In the genomic region with DNA sequence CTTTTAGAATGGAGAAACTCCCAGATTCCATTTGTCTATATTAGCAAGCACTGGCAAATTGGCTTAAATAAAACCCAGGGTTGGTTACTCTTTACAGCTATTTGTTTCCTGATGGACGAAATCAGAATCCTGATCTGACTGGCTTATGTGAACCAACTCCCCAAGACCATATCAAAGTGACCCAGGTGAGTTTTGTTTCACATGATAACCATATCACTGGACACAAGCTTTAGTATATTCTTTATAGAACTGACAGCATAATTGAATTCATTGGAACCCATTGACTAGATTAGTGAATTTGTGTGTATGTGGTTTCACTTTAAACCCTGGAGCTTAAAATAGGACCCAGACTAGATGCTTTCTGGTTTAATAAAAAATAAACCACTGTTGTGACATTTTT, we compare ENCODE assay signal across 35 cellular contexts. TPM values are rescaled to one million over a fixed set of nuclear protein-coding genes. Genes with fewer than 3 reads are reported as not detected.
DNase-seq lines count a peak whose midpoint lies in the region; ATAC-seq, FAIRE-seq and TF ChIP-seq lines count a peak whose summit lies in the region.
"Had no signal": no experiment of that assay in that cellular context is flagged by ENCODE, and none has a peak within 500 bp of the region (broad histone marks: within the 10 kb centered on the region; RNA-seq: fewer than 3 reads in every experiment).

No MANE protein-coding gene starts in this region.

- H4K20me1 ChIP-seq in K562 (replicated peaks; ENCODE audit: control insufficient read depth, insufficient read depth, low read length), result no peaks in the 10 kb centered on the region
- H4K20me1 ChIP-seq in osteoblast (ENCODE audit: insufficient read depth, low read length), result no peaks in the 10 kb centered on the region
- H4K20me1 ChIP-seq: BLaER1 had no signal

- no peak for ATAC-seq in Panc1
- ATAC-seq in K562, result no peak
- ATAC-seq: A549; CD8-positive, alpha-beta T cell had no signal

- no peaks in the 10 kb centered on the region for H3K9me3 Mint-ChIP-seq in activated naive CD4-positive, alpha-beta T cell treated with anti-CD3 and anti-CD28 coated beads for 36 hours
- no peaks in the 10 kb centered on the region for H3K9me3 Mint-ChIP-seq in activated CD4-positive, alpha-beta memory T cell treated with anti-CD3 and anti-CD28 coated beads, Interleukin-2, amount 10 ng/mL, durations not matched to agents 7 days and 5 days
- no peaks in the 10 kb centered on the region for H3K9me3 Mint-ChIP-seq in activated CD4-positive, alpha-beta T cell treated with anti-CD3 and anti-CD28 coated beads, Interleukin-2, amount 10 ng/mL, durations not matched to agents 24 days and 14 days
- H3K9me3 Mint-ChIP-seq: CD14-positive monocyte; CD4-positive, alpha-beta memory T cell; CD4-positive, alpha-beta T cell; CD4-positive, CD25-positive, alpha-beta regulatory T cell; CD8-positive, alpha-beta memory T cell; CD8-positive, alpha-beta T cell had no signal

- H3K79me2 ChIP-seq in K562 (ENCODE audit: control insufficient read depth, insufficient read depth, low read length) (no peaks in the 10 kb centered on the region), osteoblast (ENCODE audit: insufficient read depth, low read length) (no peaks in the 10 kb centered on the region)

- peak; percentile 53; the same call in 1 of the 2 replicates for TF ChIP-seq EP300 in K562 (IDR thresholded peaks at IDR 0.05; ENCODE audit: low read length)

- H3K36me3 Mint-ChIP-seq in activated naive CD4-positive, alpha-beta T cell treated with anti-CD3 and anti-CD28 coated beads for 36 hours (ENCODE audit: low read depth), result peaks cover 13% of the 10 kb centered on the region
- peaks cover 54% of the 10 kb centered on the region for H3K36me3 Mint-ChIP-seq in activated CD4-positive, alpha-beta memory T cell treated with anti-CD3 and anti-CD28 coated beads, Interleukin-2, amount 10 ng/mL, durations not matched to agents 7 days and 5 days (ENCODE audit: low read depth)
- H3K36me3 Mint-ChIP-seq in activated CD4-positive, alpha-beta T cell treated with anti-CD3 and anti-CD28 coated beads, Interleukin-2, amount 10 ng/mL, durations not matched to agents 24 days and 14 days (ENCODE audit: low read depth), result peaks cover 49% of the 10 kb centered on the region

- H3K4me3 ChIP-seq in Panc1 (ENCODE audit: low read depth in 2 of 2, low read length in 2 of 2) (no peak overlapping the region), K562 (no peak overlapping the region), osteoblast (ENCODE audit: insufficient read depth, low read length) (no peak overlapping the region)
- H3K4me3 ChIP-seq: A549; BLaER1; BLaER1 treated with 17β-estradiol and CSF1 and Interleukin-3, amounts not matched to agents 10 nM and 100 nM had no signal

- no peaks in the 10 kb centered on the region for H3K27me3 Mint-ChIP-seq in activated naive CD4-positive, alpha-beta T cell treated with anti-CD3 and anti-CD28 coated beads for 36 hours (ENCODE audit: low read depth)
- H3K27me3 Mint-ChIP-seq in activated CD4-positive, alpha-beta memory T cell treated with anti-CD3 and anti-CD28 coated beads, Interleukin-2, amount 10 ng/mL, durations not matched to agents 7 days and 5 days, result no peaks in the 10 kb centered on the region
- H3K27me3 Mint-ChIP-seq in activated CD4-positive, alpha-beta T cell treated with anti-CD3 and anti-CD28 coated beads, Interleukin-2, amount 10 ng/mL, durations not matched to agents 24 days and 14 days, result no peaks in the 10 kb centered on the region
- H3K27me3 Mint-ChIP-seq: B cell; CD4-positive, alpha-beta memory T cell; CD4-positive, alpha-beta T cell; CD4-positive, CD25-positive, alpha-beta regulatory T cell; CD8-positive, alpha-beta memory T cell had no signal

- H2AFZ ChIP-seq in K562 (ENCODE audit: low read depth, low read length) (no peak overlapping the region), osteoblast (ENCODE audit: low read length) (no peak overlapping the region)

- POLR2A ChIA-PET in Panc1 (lab: Charles Lee) (no interaction called here), K562 (lab: Yijun Ruan, JAX) (interaction anchor here (0.5 to 1.6 kb wide), 4 partner anchors 9 to 104 kb away, joined by 4 to 6 read pairs (median 4); no protein-coding TSS in a partner anchor)
- POLR2A ChIA-PET in activated CD4-positive, alpha-beta memory T cell treated with anti-CD3 and anti-CD28 coated beads, Interleukin-2, amount 10 ng/mL, durations not matched to agents 7 days and 5 days (lab: Charles Lee), result interaction anchor here (1.1 kb wide), 2 partner anchors 65 to 71 kb away, joined by 3 to 5 read pairs; a partner anchor contains a TSS

- H3K4me1 ChIP-seq in Panc1 (ENCODE audit: control insufficient read depth, insufficient read depth, low read length) (no peaks in the 10 kb centered on the region), K562 (replicated peaks in 1 of 2; ENCODE audit: control insufficient read depth in 2 of 2, insufficient read depth in 2 of 2, low read length in 2 of 2) (no peaks in the 10 kb centered on the region; a peak in 1 of 5 replicates), osteoblast (ENCODE audit: insufficient read depth, low read length) (no peaks in the 10 kb centered on the region)
- H3K4me1 ChIP-seq: A549, BE2C, BLaER1, Caco-2 had no signal

- TF ChIP-seq RAD21 in K562 (CRISPR knock-in tag; conservative IDR thresholded peaks at IDR 0.05 in 1 of 2, IDR thresholded peaks at IDR 0.05 in 1 of 2), result no peak

- peaks cover 24% of the 10 kb centered on the region; the same call in 1 of the 2 replicates for H3K36me3 ChIP-seq in Panc1 (ENCODE audit: control insufficient read depth, insufficient read depth, low read length)
- peaks cover 54% of the 10 kb centered on the region; the same call in 2 of the 3 replicates for H3K36me3 ChIP-seq in K562 (ENCODE audit: control insufficient read depth, insufficient read depth, low read length)
- H3K36me3 ChIP-seq in osteoblast (ENCODE audit: insufficient read depth, low read length), result peaks cover 29% of the 10 kb centered on the region

- in situ Hi-C loops in Panc1 (cut with HindIII; ENCODE audit: low pct_unique_long_range_greater_than_20kb, low sequenced_read_pairs) (no loop called here), K562 (cut with MboI) (no loop called here)

- BruUV-seq in Panc1 (replicated peaks; lab: Mats Ljungman, UMichigan) (TSS peak; percentile 42), K562 (replicated peaks; lab: Mats Ljungman, UMichigan) (no TSS peak)

- CTCF ChIA-PET in Panc1 (lab: Charles Lee) (interaction anchor here (1.1 kb wide), 1 partner anchor 81 kb away, joined by 3 read pairs; no protein-coding TSS in a partner anchor), K562 (lab: Yijun Ruan, JAX; ENCODE audit: low intra/inter-chr PET ratio) (no interaction called here)
- CTCF ChIA-PET in activated naive CD4-positive, alpha-beta T cell treated with anti-CD3 and anti-CD28 coated beads for 36 hours (lab: Charles Lee), result interaction anchor here (0.8 to 1.8 kb wide), 5 partner anchors 13 to 62 kb away, joined by 3 to 7 read pairs (median 4); no protein-coding TSS in a partner anchor
- CTCF ChIA-PET in activated CD4-positive, alpha-beta memory T cell treated with anti-CD3 and anti-CD28 coated beads, Interleukin-2, amount 10 ng/mL, durations not matched to agents 7 days and 5 days (lab: Charles Lee), result interaction anchor here (1.2 to 2.6 kb wide), 5 partner anchors 11 to 72 kb away, joined by 3 to 13 read pairs (median 6); a partner anchor contains a TSS

- TF ChIP-seq POLR2A in K562 (conservative IDR thresholded peaks at IDR 0.05), result no peak

- DNase-seq in Panc1 (ENCODE audit: low read depth, low spot score), result no peak
- DNase-seq in K562 (ENCODE audit: extremely low read depth in 1 of 4, low spot score in 3 of 4), result peak in 1 of 4 experiments; percentile 39
- DNase-seq in osteoblast (ENCODE audit: insufficient read length, low spot score, missing footprints), result peak; percentile 42
- no peak for DNase-seq in activated naive CD4-positive, alpha-beta T cell treated with anti-CD3 and anti-CD28 coated beads for 36 hours
- DNase-seq in activated CD4-positive, alpha-beta memory T cell treated with anti-CD3 and anti-CD28 coated beads, Interleukin-2, amount 10 ng/mL, durations not matched to agents 7 days and 5 days, result no peak
- DNase-seq in activated CD4-positive, alpha-beta T cell treated with anti-CD3 and anti-CD28 coated beads, Interleukin-2, amount 10 ng/mL, durations not matched to agents 24 days and 14 days, result no peak
- DNase-seq: 8988T; ACHN; AML-193; BE2C; C1 segment of cervical spinal cord; Caco-2; Calu3; CD4-positive, alpha-beta memory T cell; CD4-positive, alpha-beta T cell; CD4-positive, CD25-positive, alpha-beta regulatory T cell; CD8-positive, alpha-beta memory T cell; CD8-positive, alpha-beta T cell; COR-L47; DMS 273 treated with DMSO at 0.1 percent for 48 hours; DMS153; DMS53; DMS79; DMS79 treated with DMSO at 0.1 percent for 48 hours; DND-41; EL had no signal

- no peak overlapping the region for H3K4me3 Mint-ChIP-seq in activated naive CD4-positive, alpha-beta T cell treated with anti-CD3 and anti-CD28 coated beads for 36 hours
- H3K4me3 Mint-ChIP-seq in activated CD4-positive, alpha-beta memory T cell treated with anti-CD3 and anti-CD28 coated beads, Interleukin-2, amount 10 ng/mL, durations not matched to agents 7 days and 5 days, result no peak overlapping the region
- H3K4me3 Mint-ChIP-seq in activated CD4-positive, alpha-beta T cell treated with anti-CD3 and anti-CD28 coated beads, Interleukin-2, amount 10 ng/mL, durations not matched to agents 24 days and 14 days, result no peak overlapping the region
- H3K4me3 Mint-ChIP-seq: B cell; CD14-positive monocyte; CD4-positive, alpha-beta memory T cell; CD4-positive, alpha-beta T cell; CD8-positive, alpha-beta memory T cell; CD8-positive, alpha-beta T cell had no signal

- 53% methylated on average over 1 of the region's 1 CpG for WGBS in K562 (ENCODE audit: insufficient coverage, low coverage, missing lambda C conversion rate)

- H3K9me3 ChIP-seq in Panc1 (ENCODE audit: control insufficient read depth, insufficient read depth, low read depth, low read length), result no peaks in the 10 kb centered on the region
- H3K9me3 ChIP-seq in K562 (replicated peaks; ENCODE audit: control insufficient read depth, insufficient read depth, low read depth, low read length), result no peaks in the 10 kb centered on the region
- no peaks in the 10 kb centered on the region for H3K9me3 ChIP-seq in osteoblast (ENCODE audit: low read depth, low read length)
- H3K9me3 ChIP-seq: A549; BE2C; BLaER1; BLaER1 treated with 17β-estradiol and CSF1 and Interleukin-3, amounts not matched to agents 10 nM and 100 nM; Caco-2 had no signal

- H3K27me3 ChIP-seq in Panc1 (ENCODE audit: control insufficient read depth, insufficient read depth, low read length) (no peaks in the 10 kb centered on the region), K562 (ENCODE audit: control insufficient read depth in 2 of 2, insufficient read depth in 2 of 2, low read length in 2 of 2) (no peaks in the 10 kb centered on the region), osteoblast (ENCODE audit: insufficient read depth, low read length) (no peaks in the 10 kb centered on the region)
- H3K27me3 ChIP-seq: BE2C; BLaER1; BLaER1 treated with 17β-estradiol and CSF1 and Interleukin-3, amounts not matched to agents 10 nM and 100 nM had no signal

- H3K9me1 ChIP-seq in K562 (ENCODE audit: control insufficient read depth, insufficient read depth, low read length), result no peaks in the 10 kb centered on the region

- H3K4me1 Mint-ChIP-seq in activated naive CD4-positive, alpha-beta T cell treated with anti-CD3 and anti-CD28 coated beads for 36 hours (ENCODE audit: low read depth), result peaks cover 9% of the 10 kb centered on the region
- H3K4me1 Mint-ChIP-seq in activated CD4-positive, alpha-beta memory T cell treated with anti-CD3 and anti-CD28 coated beads, Interleukin-2, amount 10 ng/mL, durations not matched to agents 7 days and 5 days, result peaks cover 8% of the 10 kb centered on the region
- H3K4me1 Mint-ChIP-seq in activated CD4-positive, alpha-beta T cell treated with anti-CD3 and anti-CD28 coated beads, Interleukin-2, amount 10 ng/mL, durations not matched to agents 24 days and 14 days, result peaks cover 8% of the 10 kb centered on the region
- H3K4me1 Mint-ChIP-seq: B cell, CD14-positive monocyte had no signal

- H3K4me2 ChIP-seq in K562 (ENCODE audit: insufficient read depth, low read length) (no peak overlapping the region), osteoblast (ENCODE audit: insufficient read depth, low read length) (no peak overlapping the region)
- H3K4me2 ChIP-seq: A549; BLaER1; BLaER1 treated with 17β-estradiol and CSF1 and Interleukin-3, amounts not matched to agents 10 nM and 100 nM had no signal

- no peak for TF ChIP-seq CTCF in Panc1 (IDR thresholded peaks at IDR 0.05)
- no peak for TF ChIP-seq CTCF in K562 (IDR thresholded peaks at IDR 0.05 in 2 of 3, conservative IDR thresholded peaks at IDR 0.05 in 1 of 3; ENCODE audit: insufficient read depth in 2 of 3, low read depth in 1 of 3, low read length in 3 of 3)
- TF ChIP-seq CTCF in osteoblast (IDR thresholded peaks at IDR 0.05; ENCODE audit: extremely low read depth, low read depth, low read length), result no peak

- no peak overlapping the region for H3K27ac ChIP-seq in Panc1 (ENCODE audit: low read length)
- H3K27ac ChIP-seq in K562 (ENCODE audit: extremely low read depth, low read depth, low read length), result no peak overlapping the region
- no peak overlapping the region for H3K27ac ChIP-seq in osteoblast (ENCODE audit: low read depth, low read length)
- H3K27ac ChIP-seq: 22Rv1; A549; BLaER1; BLaER1 treated with 17β-estradiol and CSF1 and Interleukin-3, amounts not matched to agents 10 nM and 100 nM; C4-2B had no signal

- no peak overlapping the region for H3K27ac Mint-ChIP-seq in activated naive CD4-positive, alpha-beta T cell treated with anti-CD3 and anti-CD28 coated beads for 36 hours
- H3K27ac Mint-ChIP-seq in activated CD4-positive, alpha-beta memory T cell treated with anti-CD3 and anti-CD28 coated beads, Interleukin-2, amount 10 ng/mL, durations not matched to agents 7 days and 5 days, result no peak overlapping the region
- H3K27ac Mint-ChIP-seq in activated CD4-positive, alpha-beta T cell treated with anti-CD3 and anti-CD28 coated beads, Interleukin-2, amount 10 ng/mL, durations not matched to agents 24 days and 14 days, result no peak overlapping the region
- H3K27ac Mint-ChIP-seq: B cell; CD4-positive, alpha-beta T cell; CD8-positive, alpha-beta T cell had no signal

- H3K9ac ChIP-seq in K562 (ENCODE audit: insufficient read depth in 1 of 2, low read depth in 2 of 2, low read length in 2 of 2), result no peak overlapping the region
- H3K9ac ChIP-seq: BLaER1; BLaER1 treated with 17β-estradiol and CSF1 and Interleukin-3, amounts not matched to agents 10 nM and 100 nM had no signal

- FAIRE-seq in K562 (lab: Jason Lieb, UNC), result peak; percentile 11
- FAIRE-seq: A204.1, A549, D721Med had no signal

- intact Hi-C loops in Panc1 (cut with micrococcal nuclease; ENCODE audit: unreplicated experiment), result no loop called here
- intact Hi-C loops in K562 (cut with micrococcal nuclease), result no loop called here
- intact Hi-C loops in activated naive CD4-positive, alpha-beta T cell treated with anti-CD3 and anti-CD28 coated beads for 36 hours (cut with micrococcal nuclease), result no loop called here
- intact Hi-C loops in activated CD4-positive, alpha-beta T cell treated with anti-CD3 and anti-CD28 coated beads, Interleukin-2, amount 10 ng/mL, durations not matched to agents 24 days and 14 days (cut with micrococcal nuclease), result no loop called here

RNA-seq across cellular contexts. Expression of a gene that starts 39.3 kb away (rescaled TPM):
- total RNA-seq in Panc1 (2021; ENCODE audit: unreplicated experiment), result 27.2 TPM
- 27.9 TPM for polyA plus RNA-seq in Panc1 (2012; ENCODE audit: insufficient read length)
- total RNA-seq in K562 (2011; cell fraction: chromatin; rRNA removed; ENCODE audit: low replicate concordance), result 64.2 and 225 TPM in 2 replicates
- 163 and 199 TPM in 2 replicates for total RNA-seq in K562 (2011; cell fraction: nucleolus; rRNA removed)
- 109 and 119 TPM in 2 replicates for total RNA-seq in K562 (2011; cell fraction: nucleoplasm; rRNA removed)
- total RNA-seq in K562 (2014; rRNA removed), result 79.0 and 79.5 TPM in 2 replicates
- 33.1 and 35.6 TPM in 2 replicates for total RNA-seq in K562 (2014; rRNA removed; fragmentation: Illumina TruSeq; extraction: Trizol)
- 25.8 and 27.1 TPM in 2 replicates for total RNA-seq in K562 (2015; rRNA removed; fragmentation: Illumina TruSeq; extraction: Trizol)
- total RNA-seq in K562 (2021), result 69.1 and 87.0 TPM in 2 replicates
- polyA plus RNA-seq in K562 (2011; rRNA removed), result 38.0 and 53.6 TPM in 2 replicates
- 86.7 and 421 TPM in 2 replicates for polyA plus RNA-seq in K562 (2011; cell fraction: cytosol; rRNA removed)
- polyA plus RNA-seq in K562 (2011; cell fraction: nucleus; rRNA removed), result 37.8 and 96.0 TPM in 2 replicates
- polyA plus RNA-seq in K562 (2012), result 36.5 and 57.4 TPM in 2 replicates
- polyA plus RNA-seq in K562 (2014; fragmentation: Illumina TruSeq; extraction: Trizol), result 68.2 and 101 TPM in 2 replicates
- 10 to 100 TPM; 14.7 to 15.6 TPM for polyA plus RNA-seq in K562 (2014; fragmentation: Nextera tagmentation; extraction: Ambion mirVana)
- 57.5 and 118 TPM in 2 replicates for polyA plus RNA-seq in K562 (2014; rRNA removed)
- polyA minus RNA-seq in K562 (2011; rRNA and poly(A)+ RNA removed), result 17.7 and 42.5 TPM in 2 replicates
- 43.6 and 63.5 TPM in 2 replicates for polyA minus RNA-seq in K562 (2011; cell fraction: cytosol; rRNA and poly(A)+ RNA removed)
- polyA minus RNA-seq in K562 (2011; cell fraction: nucleus; rRNA and poly(A)+ RNA removed), result 33.2 and 52.1 TPM in 2 replicates
- 11.2 and 14.1 TPM in 2 replicates for total RNA-seq in osteoblast
- total RNA-seq in activated naive CD4-positive, alpha-beta T cell treated with anti-CD3 and anti-CD28 coated beads for 36 hours, result 1 to 10 TPM; 8.0 to 8.4 TPM
- 1 to 10 TPM; 6.5 to 6.6 TPM for total RNA-seq in activated CD4-positive, alpha-beta memory T cell treated with anti-CD3 and anti-CD28 coated beads, Interleukin-2, amount 10 ng/mL, durations not matched to agents 7 days and 5 days
- 7.5 and 8.1 TPM in 2 replicates for total RNA-seq in activated CD4-positive, alpha-beta T cell treated with anti-CD3 and anti-CD28 coated beads, Interleukin-2, amount 10 ng/mL, durations not matched to agents 24 days and 14 days
- polyA plus RNA-seq: CD14-positive monocyte had no signal

RNA-seq across cellular contexts. Expression of a gene that starts 56.7 kb away (rescaled TPM):
- 69.0 TPM for total RNA-seq in Panc1 (2021; ENCODE audit: unreplicated experiment)
- 58.5 TPM for polyA plus RNA-seq in Panc1 (2012; ENCODE audit: insufficient read length)
- 18.1 and 52.5 TPM in 2 replicates for total RNA-seq in K562 (2011; cell fraction: chromatin; rRNA removed; ENCODE audit: low replicate concordance)
- total RNA-seq in K562 (2011; cell fraction: nucleolus; rRNA removed), result 71.2 and 72.0 TPM in 2 replicates
- total RNA-seq in K562 (2011; cell fraction: nucleoplasm; rRNA removed), result 65.0 and 76.6 TPM in 2 replicates
- total RNA-seq in K562 (2014; rRNA removed), result 7.3 and 10.0 TPM in 2 replicates
- 8.7 and 9.3 TPM in 2 replicates for total RNA-seq in K562 (2014; rRNA removed; fragmentation: Illumina TruSeq; extraction: Trizol)
- 12.7 and 13.9 TPM in 2 replicates for total RNA-seq in K562 (2015; rRNA removed; fragmentation: Illumina TruSeq; extraction: Trizol)
- 50.0 and 53.6 TPM in 2 replicates for total RNA-seq in K562 (2021)
- polyA plus RNA-seq in K562 (2011; rRNA removed), result 16.3 and 27.7 TPM in 2 replicates
- polyA plus RNA-seq in K562 (2011; cell fraction: cytosol; rRNA removed), result 48.6 and 60.9 TPM in 2 replicates
- polyA plus RNA-seq in K562 (2011; cell fraction: nucleus; rRNA removed), result 20.0 and 26.8 TPM in 2 replicates
- polyA plus RNA-seq in K562 (2012), result 40.1 and 40.8 TPM in 2 replicates
- 39.5 and 48.8 TPM in 2 replicates for polyA plus RNA-seq in K562 (2014; fragmentation: Illumina TruSeq; extraction: Trizol)
- 1 to 10 TPM; 5.3 to 8.4 TPM for polyA plus RNA-seq in K562 (2014; fragmentation: Nextera tagmentation; extraction: Ambion mirVana)
- 25.9 and 26.7 TPM in 2 replicates for polyA plus RNA-seq in K562 (2014; rRNA removed)
- polyA minus RNA-seq in K562 (2011; rRNA and poly(A)+ RNA removed), result 24.3 and 29.3 TPM in 2 replicates
- 44.8 and 51.4 TPM in 2 replicates for polyA minus RNA-seq in K562 (2011; cell fraction: cytosol; rRNA and poly(A)+ RNA removed)
- polyA minus RNA-seq in K562 (2011; cell fraction: nucleus; rRNA and poly(A)+ RNA removed), result 19.1 and 29.9 TPM in 2 replicates
- total RNA-seq in osteoblast, result 4.0 and 5.0 TPM in 2 replicates
- total RNA-seq in activated naive CD4-positive, alpha-beta T cell treated with anti-CD3 and anti-CD28 coated beads for 36 hours, result 10 to 100 TPM; 46.1 to 47.0 TPM
- 10 to 100 TPM; 33.5 to 35.1 TPM for total RNA-seq in activated CD4-positive, alpha-beta memory T cell treated with anti-CD3 and anti-CD28 coated beads, Interleukin-2, amount 10 ng/mL, durations not matched to agents 7 days and 5 days
- 26.5 and 26.8 TPM in 2 replicates for total RNA-seq in activated CD4-positive, alpha-beta T cell treated with anti-CD3 and anti-CD28 coated beads, Interleukin-2, amount 10 ng/mL, durations not matched to agents 24 days and 14 days
